In genomic region chr16:52603015-52603414, GRCh38 we compare ENCODE assay signal across 19 cellular contexts. TPM values are rescaled to one million over a fixed set of nuclear protein-coding genes. Genes with fewer than 3 reads are reported as not detected.
DNase-seq lines count a peak whose midpoint lies in the region; ATAC-seq and TF ChIP-seq lines count a peak whose summit lies in the region.
"Had no signal": no experiment of that assay in that cellular context is flagged by ENCODE, and none has a peak within 500 bp of the region (broad histone marks: within the 10 kb centered on the region; RNA-seq: fewer than 3 reads in every experiment).

No MANE protein-coding gene starts in this region.

- intact Hi-C loops in body of pancreas (cut with DNase I) (no loop called here), mucosa of descending colon (cut with DNase I, micrococcal nuclease) (no loop called here), posterior cingulate gyrus (cut with DNase I) (no loop called here)

- TF ChIP-seq CTCF in C4-2B (conservative IDR thresholded peaks at IDR 0.05) (no peak), body of pancreas (IDR thresholded peaks at IDR 0.05) (no peak), mucosa of descending colon (IDR thresholded peaks at IDR 0.05) (no peak)

- no peak for TF ChIP-seq POLR2A in body of pancreas (IDR thresholded peaks at IDR 0.05)

- H3K9me3 ChIP-seq in body of pancreas: no peaks in the 10 kb centered on the region
- H3K9me3 ChIP-seq in mucosa of descending colon: no peaks in the 10 kb centered on the region
- H3K9me3 ChIP-seq: HAP-1, SJSA1 had no signal

- no peak for ATAC-seq in body of pancreas
- ATAC-seq in mucosa of descending colon: peak; percentile 93
- no peak for ATAC-seq in HG03457 (IDR thresholded peaks at IDR 0.05; ENCODE audit: unreplicated experiment)
- ATAC-seq: A549 had no signal

- 47 to 60% methylated on average over 1 of the region's 1 CpG for WGBS in body of pancreas, 2 donors

- no peaks in the 10 kb centered on the region for H3K27me3 ChIP-seq in body of pancreas
- H3K27me3 ChIP-seq: SJSA1 had no signal

- no peak overlapping the region for H3K4me3 ChIP-seq in body of pancreas
- no peak overlapping the region for H3K4me3 ChIP-seq in mucosa of descending colon
- H3K4me3 ChIP-seq: A549, HAP-1, PC-9, SJSA1 had no signal

- H3K4me1 ChIP-seq in body of pancreas (peaks cover 10% of the 10 kb centered on the region), mucosa of descending colon (ENCODE audit: low read depth) (peaks cover 4% of the 10 kb centered on the region)
- H3K4me1 ChIP-seq: A549, HAP-1, SJSA1 had no signal

- H3K27ac ChIP-seq in C4-2B: peak overlapping the region; percentile 59
- H3K27ac ChIP-seq in body of pancreas: no peak overlapping the region
- H3K27ac ChIP-seq: A549, PC-9, SJSA1 had no signal

- DNase-seq in NCI-H1694 (lab: John Stamatoyannopoulos, UW) (peak; percentile 58), body of pancreas (peak; percentile 29 to 66 (median 55)), mucosa of descending colon (peak; percentile 55 to 65 (median 64)), posterior cingulate gyrus (no peak), COR-L47 (lab: John Stamatoyannopoulos, UW) (no peak), LoVo (ENCODE audit: low spot score) (no peak)
- DNase-seq: DMS53, KG1, NCI-H1048, NCI-H146, NCI-H226, NCI-H526 treated with DMSO at 0.1 percent for 48 hours, PC-9 had no signal

- no peaks in the 10 kb centered on the region for H3K36me3 ChIP-seq in body of pancreas (replicated peaks in 1 of 2; ENCODE audit: insufficient read depth in 1 of 2, low read depth in 2 of 2)
- no peaks in the 10 kb centered on the region for H3K36me3 ChIP-seq in mucosa of descending colon (ENCODE audit: low read depth)
- H3K36me3 ChIP-seq: HAP-1, SJSA1 had no signal

RNA-seq across cellular contexts. Expression of gene TOX3, which starts 56.1 kb away (rescaled TPM):
- 1 to 10 TPM; 1.3 to 5.2 TPM for total RNA-seq in body of pancreas
- total RNA-seq in mucosa of descending colon: 10 to 100 TPM; 16.0 to 47.6 (median 42.3) TPM
- total RNA-seq: MCF 10A, PC-9 had no signal

Comparison
In these comparisons a context has a peak if more than half of its experiments do, and no peak if none do; other contexts are left out.
1. DNase-seq: peak in NCI-H1694 (single experiment), body of pancreas (4 of 4) and mucosa of descending colon (3 of 3); none in posterior cingulate gyrus (0 of 10), COR-L47 (single experiment) and LoVo (single experiment).